In genomic region chr4:53802500-53802899, GRCh38 we compare ENCODE assay signal across 15 cellular contexts.
DNase-seq lines count a peak whose midpoint lies in the region; ATAC-seq and TF ChIP-seq lines count a peak whose summit lies in the region.
"Had no signal": no experiment of that assay in that cellular context is flagged by ENCODE, and none has a peak within 500 bp of the region (broad histone marks: within the 10 kb centered on the region; RNA-seq: fewer than 3 reads in every experiment).

No MANE protein-coding gene starts in this region.

- no peak for TF ChIP-seq POLR2A in esophagus muscularis mucosa (IDR thresholded peaks at IDR 0.05; ENCODE audit: low read depth)

- H3K4me3 ChIP-seq in right atrium auricular region (no peak overlapping the region), LNCaP clone FGC (ENCODE audit: low read depth, low read length) (no peak overlapping the region), esophagus muscularis mucosa (no peak overlapping the region)
- H3K4me3 ChIP-seq: BLaER1 treated with 17β-estradiol and CSF1 and Interleukin-3, amounts not matched to agents 10 nM and 100 nM; GM23248; HAP-1 had no signal

- WGBS in esophagus muscularis mucosa, result 81% methylated on average over 2 of the region's 2 CpGs

- intact Hi-C loops in Right ventricle myocardium superior (cut with DNase I) (no loop called here), esophagus muscularis mucosa (cut with DNase I) (no loop called here)

- H3K36me3 ChIP-seq in right atrium auricular region (no peaks in the 10 kb centered on the region), esophagus muscularis mucosa (no peaks in the 10 kb centered on the region)
- H3K36me3 ChIP-seq: BLaER1 treated with 17β-estradiol and CSF1 and Interleukin-3, amounts not matched to agents 10 nM and 100 nM; HAP-1 had no signal

- peak; percentile 93 for ATAC-seq in Right ventricle myocardium superior (ENCODE audit: poor library complexity)
- ATAC-seq in HG03280 (IDR thresholded peaks at IDR 0.05; ENCODE audit: unreplicated experiment), result no peak

- H3K27me3 ChIP-seq in right atrium auricular region (no peaks in the 10 kb centered on the region), esophagus muscularis mucosa (no peaks in the 10 kb centered on the region)
- H3K27me3 ChIP-seq: BLaER1 treated with 17β-estradiol and CSF1 and Interleukin-3, amounts not matched to agents 10 nM and 100 nM had no signal

- TF ChIP-seq CTCF in right atrium auricular region (IDR thresholded peaks at IDR 0.05), result no peak
- no peak for TF ChIP-seq CTCF in C4-2B (conservative IDR thresholded peaks at IDR 0.05)
- TF ChIP-seq CTCF in LNCaP clone FGC (IDR thresholded peaks at IDR 0.05; ENCODE audit: control insufficient read depth, extremely low read depth, insufficient read depth), result no peak
- no peak for TF ChIP-seq CTCF in esophagus muscularis mucosa (IDR thresholded peaks at IDR 0.05)

- H3K4me1 ChIP-seq in right atrium auricular region, result no peaks in the 10 kb centered on the region
- no peaks in the 10 kb centered on the region for H3K4me1 ChIP-seq in esophagus muscularis mucosa
- H3K4me1 ChIP-seq: BLaER1 treated with 17β-estradiol and CSF1 and Interleukin-3, amounts not matched to agents 10 nM and 100 nM; HAP-1 had no signal

- DNase-seq in Right ventricle myocardium superior (no peak), right atrium auricular region (ENCODE audit: low spot score) (no peak), LNCaP clone FGC (ENCODE audit: low read depth) (peak; percentile 81), esophagus muscularis mucosa (ENCODE audit: extremely low spot score) (peak; percentile 81), DMS114 treated with DMSO at 0.1 percent for 48 hours (lab: John Stamatoyannopoulos, UW; ENCODE audit: unreplicated experiment) (no peak)
- DNase-seq in stimulated activated CD4-positive, alpha-beta T cell treated with anti-CD3 and anti-CD28 coated beads, Interleukin-2, amount 100 ng/mL, for 48 hours, result no peak
- DNase-seq: CD4-positive, CD25-positive, alpha-beta regulatory T cell; CD8-positive, alpha-beta memory T cell; COR-L47; DMS 273 treated with DMSO at 0.1 percent for 48 hours; GM23248 had no signal

- H3K27ac ChIP-seq in right atrium auricular region (no peak overlapping the region), C4-2B (peak overlapping the region; percentile 54), esophagus muscularis mucosa (replicated peaks in 1 of 4) (no peak overlapping the region)
- H3K27ac ChIP-seq: BLaER1 treated with 17β-estradiol and CSF1 and Interleukin-3, amounts not matched to agents 10 nM and 100 nM; GM23248 had no signal

- no peak for TF ChIP-seq EP300 in esophagus muscularis mucosa (IDR thresholded peaks at IDR 0.05)

- H3K9me3 ChIP-seq in right atrium auricular region (no peaks in the 10 kb centered on the region), esophagus muscularis mucosa (no peaks in the 10 kb centered on the region)
- H3K9me3 ChIP-seq: BLaER1 treated with 17β-estradiol and CSF1 and Interleukin-3, amounts not matched to agents 10 nM and 100 nM; HAP-1 had no signal

Comparison
In these comparisons a context has a peak if more than half of its experiments do, and no peak if none do; other contexts are left out.
1. DNase-seq: peak in LNCaP clone FGC (single experiment) and esophagus muscularis mucosa (single experiment); none in Right ventricle myocardium superior (single experiment), right atrium auricular region (single experiment), DMS114 treated with DMSO at 0.1 percent for 48 hours (single experiment) and stimulated activated CD4-positive, alpha-beta T cell treated with anti-CD3 and anti-CD28 coated beads, Interleukin-2, amount 100 ng/mL, for 48 hours (0 of 2).